Comparison of ENCODE assay signal across 18 cellular contexts in the genomic region with DNA sequence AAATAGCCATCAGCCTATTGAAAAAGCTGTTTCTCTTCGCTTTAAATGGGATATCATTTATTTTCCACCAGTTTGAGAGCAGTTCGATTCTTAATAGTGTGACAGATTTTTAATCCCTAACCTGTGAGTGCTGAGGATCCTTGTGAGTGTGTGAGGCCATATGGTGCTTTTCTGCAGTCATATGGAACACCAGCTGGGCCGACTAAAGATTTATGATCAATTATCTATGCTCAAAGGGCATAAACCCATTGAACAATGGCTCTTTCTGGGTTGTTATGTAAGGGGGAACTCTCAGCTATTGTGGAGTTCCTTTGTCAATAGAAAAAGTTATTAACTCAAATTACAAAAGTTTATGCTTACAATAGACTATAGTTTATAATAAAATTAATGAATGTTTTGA.
DNase-seq lines count a peak whose midpoint lies in the region; ATAC-seq lines count a peak whose summit lies in the region.
"Had no signal": no experiment of that assay in that cellular context is flagged by ENCODE, and none has a peak within 500 bp of the region (broad histone marks: within the 10 kb centered on the region; RNA-seq: fewer than 3 reads in every experiment).

No MANE protein-coding gene starts in this region.

- no peak overlapping the region for H3K4me2 ChIP-seq in neuronal stem cell (ENCODE audit: insufficient read depth, low read length, poor library complexity, severe bottlenecking)

- H3K4ac ChIP-seq in neuronal stem cell (ENCODE audit: low read length), result no peak overlapping the region

- DNase-seq in NCI-H1105 treated with DMSO at 0.1 percent for 48 hours (lab: John Stamatoyannopoulos, UW) (peak; percentile 9), NCI-H1105 (lab: John Stamatoyannopoulos, UW) (no peak), NCI-H1694 treated with DMSO at 0.1 percent for 48 hours (lab: John Stamatoyannopoulos, UW) (peak; percentile 55), NCI-H69 (lab: John Stamatoyannopoulos, UW) (peak; percentile 88), neuronal stem cell (ENCODE audit: low spot score) (no peak), T-helper 9 cell (no peak), cerebellum (ENCODE audit: low spot score) (no peak)
- DNase-seq: 8988T; GM23248; Karpas-422; NCI-H2029; NCI-H2227 treated with DMSO at 0.1 percent for 48 hours; NCI-H526 treated with DMSO at 0.1 percent for 48 hours; NK-92 treated with Interleukin-12 subunit alpha and Interleukin-12 subunit beta, amount 100 ng/mL, for 24 hours had no signal

- H2AFZ ChIP-seq in neuronal stem cell (ENCODE audit: low read length), result peak overlapping the region; percentile 32
- H2AFZ ChIP-seq: GM23248 had no signal

- no peak overlapping the region for H2BK5ac ChIP-seq in neuronal stem cell (ENCODE audit: low read length)

- H3K36me3 ChIP-seq in neuronal stem cell (replicated peaks in 1 of 2; ENCODE audit: control insufficient read depth in 2 of 2, insufficient read depth in 2 of 2, low read length in 2 of 2), result no peaks in the 10 kb centered on the region

- H2AK5ac ChIP-seq in neuronal stem cell (ENCODE audit: low read depth, low read length), result no peak overlapping the region

- H2BK120ac ChIP-seq in neuronal stem cell (ENCODE audit: low read depth, low read length), result no peak overlapping the region

- H3K9ac ChIP-seq in neuronal stem cell (ENCODE audit: low read depth, low read length, poor library complexity), result no peak overlapping the region
- H3K9ac ChIP-seq: GM23248 had no signal

- H4K8ac ChIP-seq in neuronal stem cell (ENCODE audit: low read depth, low read length), result no peak overlapping the region

- H3K4me1 ChIP-seq in neuronal stem cell (ENCODE audit: control insufficient read depth in 2 of 2, insufficient read depth in 1 of 2, low read depth in 1 of 2, low read length in 2 of 2), result no peaks in the 10 kb centered on the region

- no peaks in the 10 kb centered on the region for H3K9me3 ChIP-seq in neuronal stem cell (replicated peaks in 1 of 2; ENCODE audit: control insufficient read depth in 2 of 2, insufficient read depth in 1 of 2, low read depth in 1 of 2, low read length in 2 of 2)

- no peak overlapping the region for H3K4me3 ChIP-seq in neuronal stem cell (ENCODE audit: low read length in 2 of 2)
- H3K4me3 ChIP-seq: GM12878, GM23248 had no signal

- no peaks in the 10 kb centered on the region for H3K27me3 ChIP-seq in neuronal stem cell (ENCODE audit: control insufficient read depth in 3 of 3, insufficient read depth in 3 of 3, low read depth in 1 of 3, low read length in 3 of 3)

- no peak overlapping the region for H3K14ac ChIP-seq in neuronal stem cell (ENCODE audit: low read length)

- no peak overlapping the region for H2BK12ac ChIP-seq in neuronal stem cell (ENCODE audit: low read length)

- no peak for ATAC-seq in HG02678 (IDR thresholded peaks at IDR 0.05; ENCODE audit: unreplicated experiment)
- ATAC-seq: GM12878, HCT116, Right ventricle myocardium inferior had no signal

- no peak overlapping the region for H3K27ac ChIP-seq in neuronal stem cell (replicated peaks; ENCODE audit: low read length)
- H3K27ac ChIP-seq: GM23248 had no signal

- no peaks in the 10 kb centered on the region for H3K79me1 ChIP-seq in neuronal stem cell (ENCODE audit: low read depth, low read length)

- no peak overlapping the region for H3K18ac ChIP-seq in neuronal stem cell (ENCODE audit: low read length)

- H4K91ac ChIP-seq in neuronal stem cell (ENCODE audit: low read depth, low read length, poor library complexity), result no peak overlapping the region

- WGBS in neuronal stem cell (ENCODE audit: extremely low coverage in 2 of 2, insufficient read length in 2 of 2, insufficient replicate concordance in 1 of 2), 2 donors, result no CpG with 5 or more reads among the region's 3 CpGs

- no peak overlapping the region for H2BK15ac ChIP-seq in neuronal stem cell (ENCODE audit: low read length)

- no peak overlapping the region for H3K23ac ChIP-seq in neuronal stem cell (ENCODE audit: low read depth, low read length, poor library complexity)

Comparison
In these comparisons a context has a peak if more than half of its experiments do, and no peak if none do; other contexts are left out.
1. DNase-seq: peak in NCI-H1105 treated with DMSO at 0.1 percent for 48 hours (single experiment), NCI-H1694 treated with DMSO at 0.1 percent for 48 hours (single experiment) and NCI-H69 (single experiment); none in NCI-H1105 (single experiment), neuronal stem cell (single experiment), T-helper 9 cell (single experiment) and cerebellum (single experiment).